30 cellular contexts compared by ENCODE assay signal in genomic region chr3:44210967-44211366, GRCh38. TPM values are rescaled to one million over a fixed set of nuclear protein-coding genes. Genes with fewer than 3 reads are reported as not detected.
"Had no signal": no experiment of that assay in that cellular context is flagged by ENCODE, and none has a peak within 500 bp of the region (broad histone marks: within the 10 kb centered on the region; RNA-seq: fewer than 3 reads in every experiment).

No MANE protein-coding gene starts in this region.

- H3K27me3 ChIP-seq: stomach, testis, thyroid gland, tibial artery, tibial nerve, transverse colon, upper lobe of left lung, upper lobe of right lung, uterus, vagina had no signal

- DNase-seq: stimulated activated CD4-positive, alpha-beta T cell treated with anti-CD3 and anti-CD28 coated beads, Interleukin-2, amount 100 ng/mL, for 48 hours; stimulated activated CD4-positive, alpha-beta T cell treated with anti-CD3 and anti-CD28 coated beads, Interleukin-4, amount 100 ng/mL, for 1 hour; stimulated activated CD4-positive, alpha-beta T cell treated with anti-CD3 and anti-CD28 coated beads, Interleukin-4, amount 100 ng/mL, for 24 hours; stimulated activated CD4-positive, alpha-beta T cell treated with anti-CD3 and anti-CD28 coated beads, Interleukin-4, amount 100 ng/mL, for 4 hours; stimulated activated CD8-positive, alpha-beta memory T cell treated with anti-CD3 and anti-CD28 coated beads, Interleukin-4, amount 100 ng/mL, for 48 hours; stimulated activated naive B cell treated with anti-CD40 and anti-IgM and Interleukin-4, amounts not matched to agents 10 μg/mL and 1 μg/mL and 100 μg/mL, for 72 hours; stimulated activated naive CD4-positive, alpha-beta T cell; stimulated activated naive CD4-positive, alpha-beta T cell treated with Interleukin-2 at 50 U/mL for 16 hours; stimulated activated naive CD8-positive, alpha-beta T cell treated with anti-CD3 and anti-CD28 coated beads, Interleukin-15, amount 100 ng/mL, for 72 hours; stimulated activated naive CD8-positive, alpha-beta T cell treated with anti-CD3 and anti-CD28 coated beads, Interleukin-15, Interleukin-2, amounts not matched to agents 100 U/mL and 50 U/mL, for 24 hours; stomach; substantia nigra; testis; thyroid gland; tibial artery; transverse colon; trophoblast cell; upper lobe of left lung; upper lobe of right lung; uterus had no signal

- H3K27ac ChIP-seq: stomach, suprapubic skin, testis, thoracic aorta, thyroid gland, tibial artery, tibial nerve, transverse colon, upper lobe of left lung, upper lobe of right lung, uterus, vagina had no signal

- H3K36me3 ChIP-seq: stomach, suprapubic skin, thoracic aorta, thyroid gland, tibial artery, tibial nerve, transverse colon, upper lobe of left lung, upper lobe of right lung, uterus, vagina had no signal

- H3K4me3 ChIP-seq: stomach, suprapubic skin, testis, thoracic aorta, thyroid gland, tibial artery, tibial nerve, transverse colon, upper lobe of left lung, upper lobe of right lung, uterus, vagina had no signal

- H3K9me3 ChIP-seq: suprapubic skin, testis, thyroid gland, upper lobe of right lung, uterus, vagina had no signal

- H3K4me1 ChIP-seq: stomach, suprapubic skin, testis, thyroid gland, tibial artery, tibial nerve, transverse colon, upper lobe of left lung, upper lobe of right lung, uterus, vagina had no signal

- ATAC-seq: stimulated activated effector memory CD8-positive, alpha-beta T cell treated with anti-CD3 and anti-CD28 coated beads, Interleukin-12 subunit alpha, Interleukin-12 subunit beta, amount 100 ng/mL, for 72 hours; stimulated activated memory B cell treated with anti-CD40 and anti-IgM and Interleukin-4, amounts not matched to agents 10 μg/mL and 1 μg/mL and 100 μg/mL, for 72 hours; stimulated activated naive B cell treated with anti-CD40 and anti-IgM and Interleukin-4, amounts not matched to agents 10 μg/mL and 1 μg/mL and 100 μg/mL, for 72 hours; stimulated activated naive CD8-positive, alpha-beta T cell treated with anti-CD3 and anti-CD28 coated beads, Interleukin-15, amount 100 ng/mL, for 72 hours; stimulated activated naive CD8-positive, alpha-beta T cell treated with anti-CD3 and anti-CD28 coated beads, Interleukin-15, Interleukin-2, amounts not matched to agents 100 U/mL and 50 U/mL, for 24 hours; upper lobe of right lung had no signal

- FAIRE-seq: urothelium cell line had no signal

RNA-seq across cellular contexts. Expression of gene TOPAZ1, which starts 30.7 kb away (rescaled TPM):
- total RNA-seq: stomach, subcutaneous adipose tissue, suprapubic skin, thoracic aorta, tibial nerve, transverse colon, upper lobe of left lung, upper lobe of right lung, ureter, urinary bladder, vagina had no signal
- polyA plus RNA-seq: stomach, urinary bladder had no signal
